ENCODE assay signal across 8 cellular contexts in the genomic region with DNA sequence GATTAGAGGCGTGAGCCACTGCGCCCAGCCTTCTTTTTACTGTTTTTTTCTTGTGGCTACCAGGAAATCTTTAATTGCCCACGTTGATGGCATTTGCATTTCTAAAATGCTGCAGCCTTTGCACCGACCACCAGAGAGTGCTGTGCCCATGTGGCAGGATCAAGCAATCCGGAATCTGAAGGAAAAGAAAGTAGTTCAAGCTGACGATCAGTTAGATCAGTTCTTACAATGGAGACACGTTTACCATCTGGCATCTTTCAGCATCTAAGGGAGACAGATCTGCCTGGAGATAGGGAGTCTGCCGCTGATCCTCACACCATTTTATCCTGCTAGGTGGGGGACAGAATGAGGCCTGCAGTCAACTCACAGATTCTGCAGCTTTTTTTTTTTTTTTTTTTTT. TPM values are rescaled to one million over a fixed set of nuclear protein-coding genes. Genes with fewer than 3 reads are reported as not detected.
A peak's percentile ranks its signal among the peaks of the same experiment; 100 is the strongest.
DNase-seq lines count a peak whose midpoint lies in the region; ATAC-seq and TF ChIP-seq lines count a peak whose summit lies in the region.

No MANE protein-coding gene starts in this region.

- ATAC-seq in stimulated activated effector memory CD8-positive, alpha-beta T cell treated with anti-CD3 and anti-CD28 coated beads, Interleukin-12 subunit alpha, Interleukin-12 subunit beta, amount 100 ng/mL, for 72 hours: peak; percentile 32

- H3K27me3 ChIP-seq in esophagus muscularis mucosa: no peaks in the 10 kb centered on the region
- no peaks in the 10 kb centered on the region for H3K27me3 ChIP-seq in ascending aorta

- no peaks in the 10 kb centered on the region for H3K9me3 ChIP-seq in esophagus muscularis mucosa
- no peaks in the 10 kb centered on the region for H3K9me3 ChIP-seq in ascending aorta

- 37% methylated on average over 8 of the region's 8 CpGs for WGBS in esophagus muscularis mucosa

- H3K36me3 Mint-ChIP-seq in stimulated activated effector memory CD8-positive, alpha-beta T cell treated with anti-CD3 and anti-CD28 coated beads, Interleukin-12 subunit alpha, Interleukin-12 subunit beta, amount 100 ng/mL, for 72 hours: no peaks in the 10 kb centered on the region

- H3K4me3 ChIP-seq in esophagus muscularis mucosa: no peak overlapping the region
- no peak overlapping the region for H3K4me3 ChIP-seq in ascending aorta

- no peaks in the 10 kb centered on the region for H3K4me1 ChIP-seq in esophagus muscularis mucosa
- H3K4me1 ChIP-seq in ascending aorta: no peaks in the 10 kb centered on the region

- TF ChIP-seq EP300 in esophagus muscularis mucosa (IDR thresholded peaks at IDR 0.05): no peak

- no peaks in the 10 kb centered on the region for H3K4me1 Mint-ChIP-seq in stimulated activated effector memory CD8-positive, alpha-beta T cell treated with anti-CD3 and anti-CD28 coated beads, Interleukin-12 subunit alpha, Interleukin-12 subunit beta, amount 100 ng/mL, for 72 hours

- peak; percentile 8 for DNase-seq in CD1c-positive myeloid dendritic cell (ENCODE audit: extremely low spot score)
- peak; percentile 43 for DNase-seq in H4 (ENCODE audit: low spot score)
- peak; percentile 64 for DNase-seq in RKO (ENCODE audit: low spot score)
- no peak for DNase-seq in esophagus muscularis mucosa (ENCODE audit: extremely low spot score)
- DNase-seq in stimulated activated effector memory CD8-positive, alpha-beta T cell treated with anti-CD3 and anti-CD28 coated beads, Interleukin-12 subunit alpha, Interleukin-12 subunit beta, amount 100 ng/mL, for 72 hours (ENCODE audit: low spot score in 2 of 2): no peak
- no peak for DNase-seq in ascending aorta (ENCODE audit: low spot score in 2 of 2)
- no peak for DNase-seq in stimulated activated CD4-positive, alpha-beta T cell treated with anti-CD3 and anti-CD28 coated beads, Interleukin-4, amount 100 ng/mL, for 4 hours
- no peak for DNase-seq in NCI-H446 treated with DMSO at 0.1 percent for 48 hours (lab: John Stamatoyannopoulos, UW)

- H3K9me3 Mint-ChIP-seq in stimulated activated effector memory CD8-positive, alpha-beta T cell treated with anti-CD3 and anti-CD28 coated beads, Interleukin-12 subunit alpha, Interleukin-12 subunit beta, amount 100 ng/mL, for 72 hours: no peaks in the 10 kb centered on the region

- no peak overlapping the region for H3K27ac ChIP-seq in esophagus muscularis mucosa (replicated peaks in 1 of 4)
- H3K27ac ChIP-seq in ascending aorta: no peak overlapping the region

- H3K4me3 Mint-ChIP-seq in stimulated activated effector memory CD8-positive, alpha-beta T cell treated with anti-CD3 and anti-CD28 coated beads, Interleukin-12 subunit alpha, Interleukin-12 subunit beta, amount 100 ng/mL, for 72 hours: no peak overlapping the region

- intact Hi-C loops in esophagus muscularis mucosa (cut with DNase I) (no loop called here), ascending aorta (cut with DNase I) (no loop called here)

- TF ChIP-seq CTCF in esophagus muscularis mucosa (IDR thresholded peaks at IDR 0.05) (peak in 2 of 3 experiments; percentile 22 to 44), ascending aorta (IDR thresholded peaks at IDR 0.05) (no peak)

- H3K36me3 ChIP-seq in esophagus muscularis mucosa (no peaks in the 10 kb centered on the region), ascending aorta (no peaks in the 10 kb centered on the region)

- no peak for TF ChIP-seq POLR2A in esophagus muscularis mucosa (IDR thresholded peaks at IDR 0.05; ENCODE audit: low read depth)

- no peak overlapping the region for H3K27ac Mint-ChIP-seq in stimulated activated effector memory CD8-positive, alpha-beta T cell treated with anti-CD3 and anti-CD28 coated beads, Interleukin-12 subunit alpha, Interleukin-12 subunit beta, amount 100 ng/mL, for 72 hours

RNA-seq across cellular contexts. Expression of gene TINCR, which starts 19.9 kb away (rescaled TPM):
- 2.3 and 4.3 TPM in 2 replicates for total RNA-seq in H4 (2014; rRNA removed; shearing (Covaris generic))
- total RNA-seq in esophagus muscularis mucosa (1 to 10 TPM in 1 of 4 donors, under 1 TPM in 2, not detected in 1; 0.17 to 2.9 (median 0.33) TPM), ascending aorta (not detected)

Comparison
In these comparisons a context has a peak if more than half of its experiments do, and no peak if none do; other contexts are left out.
1. DNase-seq: peak in CD1c-positive myeloid dendritic cell (single experiment), H4 (single experiment) and RKO (single experiment); none in esophagus muscularis mucosa (single experiment), stimulated activated effector memory CD8-positive, alpha-beta T cell treated with anti-CD3 and anti-CD28 coated beads, Interleukin-12 subunit alpha, Interleukin-12 subunit beta, amount 100 ng/mL, for 72 hours (0 of 2), ascending aorta (0 of 2), stimulated activated CD4-positive, alpha-beta T cell treated with anti-CD3 and anti-CD28 coated beads, Interleukin-4, amount 100 ng/mL, for 4 hours (0 of 2) and NCI-H446 treated with DMSO at 0.1 percent for 48 hours (single experiment).
2. CTCF ChIP-seq: peak in esophagus muscularis mucosa (2 of 3); none in ascending aorta (0 of 3).